15 cellular contexts compared by ENCODE assay signal in genomic region chr5:34495178-34495577, GRCh38.
DNase-seq lines count a peak whose midpoint lies in the region; ATAC-seq and TF ChIP-seq lines count a peak whose summit lies in the region.
"Had no signal": no experiment of that assay in that cellular context is flagged by ENCODE, and none has a peak within 500 bp of the region (broad histone marks: within the 10 kb centered on the region; RNA-seq: fewer than 3 reads in every experiment).

No MANE protein-coding gene starts in this region.

- H3K36me3 Mint-ChIP-seq in activated naive CD4-positive, alpha-beta T cell treated with anti-CD3 and anti-CD28 coated beads, Interleukin-2, amount 10 ng/mL, durations not matched to agents 7 days and 5 days = no peaks in the 10 kb centered on the region
- H3K36me3 Mint-ChIP-seq in natural killer cell = no peaks in the 10 kb centered on the region
- H3K36me3 Mint-ChIP-seq: CD8-positive, alpha-beta memory T cell had no signal

- peaks cover 7% of the 10 kb centered on the region for H3K4me1 Mint-ChIP-seq in activated naive CD4-positive, alpha-beta T cell treated with anti-CD3 and anti-CD28 coated beads, Interleukin-2, amount 10 ng/mL, durations not matched to agents 7 days and 5 days
- peaks cover 82 to 84% of the 10 kb centered on the region in 2 donors for H3K4me1 Mint-ChIP-seq in natural killer cell

- intact Hi-C loops in natural killer cell (cut with micrococcal nuclease) = loop anchor here (5.0 kb wide), 2 partner anchors 202 to 422 kb away; partner anchors contain the start of genes BRIX1 and RAD1
- intact Hi-C loops in right lobe of liver (cut with DNase I) = no loop called here

- no peak overlapping the region for H3K4me3 ChIP-seq in right lobe of liver

- TF ChIP-seq CTCF in natural killer cell (IDR thresholded peaks at IDR 0.05) (no peak), right lobe of liver (IDR thresholded peaks at IDR 0.05) (no peak)

- H3K27me3 ChIP-seq in right lobe of liver = no peaks in the 10 kb centered on the region

- H3K9me3 ChIP-seq in right lobe of liver = no peaks in the 10 kb centered on the region
- H3K9me3 ChIP-seq: Caco-2 had no signal

- CTCF ChIA-PET in activated naive CD4-positive, alpha-beta T cell treated with anti-CD3 and anti-CD28 coated beads, Interleukin-2, amount 10 ng/mL, durations not matched to agents 7 days and 5 days (lab: Charles Lee) = interaction anchor here (1.2 to 1.5 kb wide), 2 partner anchors 9 to 10 kb away, joined by 3 to 6 read pairs; no protein-coding TSS in a partner anchor

- WGBS in right lobe of liver (ENCODE audit: insufficient coverage, low coverage, low lambda C conversion rate, missing lambda C conversion rate) = 55% methylated on average over 4 of the region's 4 CpGs

- no peaks in the 10 kb centered on the region for H3K9me3 Mint-ChIP-seq in activated naive CD4-positive, alpha-beta T cell treated with anti-CD3 and anti-CD28 coated beads, Interleukin-2, amount 10 ng/mL, durations not matched to agents 7 days and 5 days
- H3K9me3 Mint-ChIP-seq in natural killer cell = no peaks in the 10 kb centered on the region

- DNase-seq in activated naive CD4-positive, alpha-beta T cell treated with anti-CD3 and anti-CD28 coated beads, Interleukin-2, amount 10 ng/mL, durations not matched to agents 7 days and 5 days = no peak
- no peak for DNase-seq in activated naive CD4-positive, alpha-beta T cell (lab: John Stamatoyannopoulos, UW)
- no peak for DNase-seq in natural killer cell
- peak; percentile 82 for DNase-seq in renal cortical epithelial cell (ENCODE audit: low read depth)
- DNase-seq in right lobe of liver = no peak
- DNase-seq in NCI-H226 = no peak
- DNase-seq: Caco-2; CD8-positive, alpha-beta memory T cell; DND-41; GDM1; HCEC 1CT; HFFc6 had no signal

- TF ChIP-seq POLR2A in right lobe of liver (IDR thresholded peaks at IDR 0.05) = no peak

- peak overlapping the region; percentile 34 for H3K27ac Mint-ChIP-seq in activated naive CD4-positive, alpha-beta T cell treated with anti-CD3 and anti-CD28 coated beads, Interleukin-2, amount 10 ng/mL, durations not matched to agents 7 days and 5 days
- peak overlapping the region; percentile 79 to 93 for H3K27ac Mint-ChIP-seq in natural killer cell
- H3K27ac Mint-ChIP-seq: HFFc6 had no signal

- peaks cover 0 to 26% (median 3%) of the 10 kb centered on the region in 4 donors for H3K4me1 ChIP-seq in right lobe of liver

- H3K27ac ChIP-seq in right lobe of liver = no peak overlapping the region
- H3K27ac ChIP-seq: 22Rv1, HL-60 had no signal

- H3K4me3 Mint-ChIP-seq in activated naive CD4-positive, alpha-beta T cell treated with anti-CD3 and anti-CD28 coated beads, Interleukin-2, amount 10 ng/mL, durations not matched to agents 7 days and 5 days = no peak overlapping the region
- peak overlapping the region; percentile 71 for H3K4me3 Mint-ChIP-seq in natural killer cell
- H3K4me3 Mint-ChIP-seq: CD8-positive, alpha-beta memory T cell; HFFc6 had no signal

- ATAC-seq in natural killer cell (no peak), right lobe of liver (no peak), HG02870 (IDR thresholded peaks at IDR 0.05; ENCODE audit: unreplicated experiment) (no peak)

- peaks cover 10% of the 10 kb centered on the region for H3K27me3 Mint-ChIP-seq in activated naive CD4-positive, alpha-beta T cell treated with anti-CD3 and anti-CD28 coated beads, Interleukin-2, amount 10 ng/mL, durations not matched to agents 7 days and 5 days
- H3K27me3 Mint-ChIP-seq in natural killer cell (ENCODE audit: low read depth in 2 of 2) = no peaks in the 10 kb centered on the region

- H3K36me3 ChIP-seq in right lobe of liver = no peaks in the 10 kb centered on the region
